ENCODE assay signal across 17 cellular contexts in genomic region chr10:76114556-76114955, GRCh38.
DNase-seq lines count a peak whose midpoint lies in the region; ATAC-seq and TF ChIP-seq lines count a peak whose summit lies in the region.
"Had no signal": no experiment of that assay in that cellular context is flagged by ENCODE, and none has a peak within 500 bp of the region (broad histone marks: within the 10 kb centered on the region; RNA-seq: fewer than 3 reads in every experiment).

No MANE protein-coding gene starts in this region.

- peaks cover 6% of the 10 kb centered on the region for H3K9me3 Mint-ChIP-seq in nephron progenitor cell
- no peaks in the 10 kb centered on the region for H3K9me3 Mint-ChIP-seq in activated naive CD4-positive, alpha-beta T cell treated with anti-CD3 and anti-CD28 coated beads, Interleukin-2, amount 10 ng/mL, durations not matched to agents 7 days and 5 days
- H3K9me3 Mint-ChIP-seq: memory B cell had no signal

- TF ChIP-seq EP300 in esophagus muscularis mucosa (IDR thresholded peaks at IDR 0.05) = no peak

- TF ChIP-seq CTCF in nephron progenitor cell (IDR thresholded peaks at IDR 0.05) (no peak), esophagus muscularis mucosa (IDR thresholded peaks at IDR 0.05) (no peak)

- H3K27ac Mint-ChIP-seq in nephron progenitor cell = peak overlapping the region; percentile 86
- no peak overlapping the region for H3K27ac Mint-ChIP-seq in activated naive CD4-positive, alpha-beta T cell treated with anti-CD3 and anti-CD28 coated beads, Interleukin-2, amount 10 ng/mL, durations not matched to agents 7 days and 5 days
- H3K27ac Mint-ChIP-seq: memory B cell, T-cell had no signal

- peaks cover 13% of the 10 kb centered on the region for H3K36me3 Mint-ChIP-seq in nephron progenitor cell (ENCODE audit: low read depth)
- H3K36me3 Mint-ChIP-seq in activated naive CD4-positive, alpha-beta T cell treated with anti-CD3 and anti-CD28 coated beads, Interleukin-2, amount 10 ng/mL, durations not matched to agents 7 days and 5 days = no peaks in the 10 kb centered on the region
- H3K36me3 Mint-ChIP-seq: memory B cell, T-cell had no signal

- no peak overlapping the region for H3K4me3 Mint-ChIP-seq in nephron progenitor cell
- H3K4me3 Mint-ChIP-seq in activated naive CD4-positive, alpha-beta T cell treated with anti-CD3 and anti-CD28 coated beads, Interleukin-2, amount 10 ng/mL, durations not matched to agents 7 days and 5 days = no peak overlapping the region
- H3K4me3 Mint-ChIP-seq: memory B cell, T-cell had no signal

- CTCF ChIA-PET in activated naive CD4-positive, alpha-beta T cell treated with anti-CD3 and anti-CD28 coated beads, Interleukin-2, amount 10 ng/mL, durations not matched to agents 7 days and 5 days (lab: Charles Lee) = no interaction called here

- H3K27me3 Mint-ChIP-seq in nephron progenitor cell (ENCODE audit: low read depth, poor library complexity) = no peaks in the 10 kb centered on the region
- H3K27me3 Mint-ChIP-seq in activated naive CD4-positive, alpha-beta T cell treated with anti-CD3 and anti-CD28 coated beads, Interleukin-2, amount 10 ng/mL, durations not matched to agents 7 days and 5 days = no peaks in the 10 kb centered on the region

- no peaks in the 10 kb centered on the region for H3K27me3 ChIP-seq in esophagus muscularis mucosa

- ATAC-seq in Right ventricle myocardium superior (ENCODE audit: poor library complexity) = no peak
- ATAC-seq in HG02642 (IDR thresholded peaks at IDR 0.05; ENCODE audit: poor library complexity, unreplicated experiment) = no peak
- ATAC-seq: activated CD4-positive, CD25-positive, alpha-beta regulatory T cell treated with anti-CD3 and anti-CD28 coated beads, Interleukin-2, amount 50 U/mL, for 24 hours; T-cell had no signal

- H3K36me3 ChIP-seq in esophagus muscularis mucosa = no peaks in the 10 kb centered on the region

- H3K27ac ChIP-seq in esophagus muscularis mucosa (replicated peaks in 1 of 4) = no peak overlapping the region

- H3K9me3 ChIP-seq in esophagus muscularis mucosa = no peaks in the 10 kb centered on the region

- H3K4me3 ChIP-seq in esophagus muscularis mucosa = no peak overlapping the region

- DNase-seq in DMS153 (lab: John Stamatoyannopoulos, UW) (peak; percentile 70), NCI-H2029 (lab: John Stamatoyannopoulos, UW) (peak; percentile 29), astrocyte of the hippocampus (ENCODE audit: low read depth, low spot score) (peak; percentile 8), nephron progenitor cell (no peak), Right ventricle myocardium superior (no peak), esophagus muscularis mucosa (ENCODE audit: extremely low spot score) (no peak)
- no peak for DNase-seq in activated naive CD4-positive, alpha-beta T cell treated with anti-CD3 and anti-CD28 coated beads, Interleukin-2, amount 10 ng/mL, durations not matched to agents 7 days and 5 days
- DNase-seq: activated CD8-positive, alpha-beta memory T cell treated with anti-CD3 and anti-CD28 coated beads, Interleukin-2, amount 50 U/mL, for 4 hours; activated naive CD4-positive, alpha-beta T cell; effector memory CD4-positive, alpha-beta T cell; KG1; NCI-H187 treated with DMSO at 0.1 percent for 48 hours; occipital lobe; T-cell had no signal

- intact Hi-C loops in Right ventricle myocardium superior (cut with DNase I) = no loop called here
- intact Hi-C loops in esophagus muscularis mucosa (cut with DNase I) = no loop called here

- peaks cover 76% of the 10 kb centered on the region for H3K4me1 Mint-ChIP-seq in nephron progenitor cell
- H3K4me1 Mint-ChIP-seq in activated naive CD4-positive, alpha-beta T cell treated with anti-CD3 and anti-CD28 coated beads, Interleukin-2, amount 10 ng/mL, durations not matched to agents 7 days and 5 days = no peaks in the 10 kb centered on the region
- H3K4me1 Mint-ChIP-seq: memory B cell, T-cell had no signal

- TF ChIP-seq POLR2A in esophagus muscularis mucosa (IDR thresholded peaks at IDR 0.05; ENCODE audit: low read depth) = no peak

- 80% methylated on average over 8 of the region's 8 CpGs for WGBS in esophagus muscularis mucosa

- no peaks in the 10 kb centered on the region for H3K4me1 ChIP-seq in esophagus muscularis mucosa

Comparison
In these comparisons a context has a peak if more than half of its experiments do, and no peak if none do; other contexts are left out.
1. DNase-seq: peak in DMS153 (single experiment), NCI-H2029 (single experiment) and astrocyte of the hippocampus (single experiment); none in nephron progenitor cell (single experiment), activated naive CD4-positive, alpha-beta T cell treated with anti-CD3 and anti-CD28 coated beads, Interleukin-2, amount 10 ng/mL, durations not matched to agents 7 days and 5 days (single experiment), Right ventricle myocardium superior (single experiment) and esophagus muscularis mucosa (single experiment).